ENCODE assay signal across 8 cellular contexts in genomic region chr7:30286749-30287148, GRCh38. TPM values are rescaled to one million over a fixed set of nuclear protein-coding genes. Genes with fewer than 3 reads are reported as not detected.
DNase-seq lines count a peak whose midpoint lies in the region; ATAC-seq and TF ChIP-seq lines count a peak whose summit lies in the region.

No MANE protein-coding gene starts in this region.

- H3K4me1 ChIP-seq in thymus (ENCODE audit: control insufficient read depth, insufficient read depth, low read length) = peaks cover 2% of the 10 kb centered on the region

- peaks cover 8% of the 10 kb centered on the region for H3K9me3 Mint-ChIP-seq in activated CD8-positive, alpha-beta memory T cell treated with anti-CD3 and anti-CD28 coated beads, Interleukin-2, amount 10 ng/mL, durations not matched to agents 7 days and 5 days (ENCODE audit: low read depth)
- H3K9me3 Mint-ChIP-seq in activated T-helper 2 cell treated with anti-CD3 and anti-CD28 coated beads, Interferon-gamma antibody, Interleukin-2, Interleukin-4, amounts not matched to agents 10 μg/mL and 5 μg/mL and 100 μg/mL, durations not matched to agents 14 hours and 24 hours and 36 hours = peaks cover 19% of the 10 kb centered on the region

- peaks cover 34% of the 10 kb centered on the region for H3K36me3 Mint-ChIP-seq in activated CD8-positive, alpha-beta memory T cell treated with anti-CD3 and anti-CD28 coated beads, Interleukin-2, amount 10 ng/mL, durations not matched to agents 7 days and 5 days
- H3K36me3 Mint-ChIP-seq in activated T-helper 2 cell treated with anti-CD3 and anti-CD28 coated beads, Interferon-gamma antibody, Interleukin-2, Interleukin-4, amounts not matched to agents 10 μg/mL and 5 μg/mL and 100 μg/mL, durations not matched to agents 14 hours and 24 hours and 36 hours (ENCODE audit: low read depth) = peaks cover 32% of the 10 kb centered on the region

- H3K27ac Mint-ChIP-seq in activated CD8-positive, alpha-beta memory T cell treated with anti-CD3 and anti-CD28 coated beads, Interleukin-2, amount 10 ng/mL, durations not matched to agents 7 days and 5 days = peak overlapping the region; percentile 96
- peak overlapping the region; percentile 99 for H3K27ac Mint-ChIP-seq in activated T-helper 2 cell treated with anti-CD3 and anti-CD28 coated beads, Interferon-gamma antibody, Interleukin-2, Interleukin-4, amounts not matched to agents 10 μg/mL and 5 μg/mL and 100 μg/mL, durations not matched to agents 14 hours and 24 hours and 36 hours

- no peaks in the 10 kb centered on the region for H3K27me3 Mint-ChIP-seq in activated CD8-positive, alpha-beta memory T cell treated with anti-CD3 and anti-CD28 coated beads, Interleukin-2, amount 10 ng/mL, durations not matched to agents 7 days and 5 days
- no peaks in the 10 kb centered on the region for H3K27me3 Mint-ChIP-seq in activated T-helper 2 cell treated with anti-CD3 and anti-CD28 coated beads, Interferon-gamma antibody, Interleukin-2, Interleukin-4, amounts not matched to agents 10 μg/mL and 5 μg/mL and 100 μg/mL, durations not matched to agents 14 hours and 24 hours and 36 hours (ENCODE audit: low read depth)

- H3K36me3 ChIP-seq in kidney epithelial cell (ENCODE audit: control insufficient read depth, insufficient read depth, low read length) = no peaks in the 10 kb centered on the region
- H3K36me3 ChIP-seq in thymus (ENCODE audit: control insufficient read depth, insufficient read depth) = no peaks in the 10 kb centered on the region

- peaks cover 1% of the 10 kb centered on the region for H3K9me3 ChIP-seq in thymus (ENCODE audit: control insufficient read depth)

- no peak for TF ChIP-seq CTCF in kidney epithelial cell (IDR thresholded peaks at IDR 0.05; ENCODE audit: insufficient read depth, low read length, poor library complexity, severe bottlenecking)

- ATAC-seq in activated CD8-positive, alpha-beta memory T cell treated with anti-CD3 and anti-CD28 coated beads, Interleukin-2, amount 10 ng/mL, durations not matched to agents 7 days and 5 days = no peak
- no peak for ATAC-seq in GM18907 (IDR thresholded peaks at IDR 0.05; ENCODE audit: unreplicated experiment)

- WGBS in thymus = 93% methylated on average over 11 of the region's 11 CpGs

- intact Hi-C loops in activated T-helper 2 cell treated with anti-CD3 and anti-CD28 coated beads, Interferon-gamma antibody, Interleukin-2, Interleukin-4, amounts not matched to agents 10 μg/mL and 5 μg/mL and 100 μg/mL, durations not matched to agents 14 hours and 24 hours and 36 hours (cut with micrococcal nuclease) = loop anchor here (1.0 to 2.0 kb wide), 3 partner anchors 22 to 44 kb away; no protein-coding TSS in a partner anchor

- H3K27ac ChIP-seq in thymus (ENCODE audit: low read depth) = no peak overlapping the region

- peaks cover 55% of the 10 kb centered on the region for H3K4me1 Mint-ChIP-seq in activated CD8-positive, alpha-beta memory T cell treated with anti-CD3 and anti-CD28 coated beads, Interleukin-2, amount 10 ng/mL, durations not matched to agents 7 days and 5 days
- H3K4me1 Mint-ChIP-seq in activated T-helper 2 cell treated with anti-CD3 and anti-CD28 coated beads, Interferon-gamma antibody, Interleukin-2, Interleukin-4, amounts not matched to agents 10 μg/mL and 5 μg/mL and 100 μg/mL, durations not matched to agents 14 hours and 24 hours and 36 hours (ENCODE audit: low read depth) = peaks cover 56% of the 10 kb centered on the region

- H3K4me3 ChIP-seq in kidney epithelial cell (ENCODE audit: low read depth, low read length) = peak overlapping the region; percentile 18
- H3K4me3 ChIP-seq in thymus (ENCODE audit: low read length) = peak overlapping the region; percentile 88

- peak overlapping the region; percentile 93 for H3K4me3 Mint-ChIP-seq in activated CD8-positive, alpha-beta memory T cell treated with anti-CD3 and anti-CD28 coated beads, Interleukin-2, amount 10 ng/mL, durations not matched to agents 7 days and 5 days
- peak overlapping the region; percentile 96 for H3K4me3 Mint-ChIP-seq in activated T-helper 2 cell treated with anti-CD3 and anti-CD28 coated beads, Interferon-gamma antibody, Interleukin-2, Interleukin-4, amounts not matched to agents 10 μg/mL and 5 μg/mL and 100 μg/mL, durations not matched to agents 14 hours and 24 hours and 36 hours (ENCODE audit: low read depth)

- no peaks in the 10 kb centered on the region for H3K27me3 ChIP-seq in kidney epithelial cell (ENCODE audit: control insufficient read depth, insufficient read depth, low read length)
- H3K27me3 ChIP-seq in thymus (ENCODE audit: control insufficient read depth, insufficient read depth) = no peaks in the 10 kb centered on the region

- CTCF ChIA-PET in activated CD8-positive, alpha-beta memory T cell treated with anti-CD3 and anti-CD28 coated beads, Interleukin-2, amount 10 ng/mL, durations not matched to agents 7 days and 5 days (lab: Charles Lee) = interaction anchor here (3.5 kb wide), 1 partner anchor 62 kb away, joined by 18 read pairs; no protein-coding TSS in a partner anchor

- DNase-seq in activated CD8-positive, alpha-beta memory T cell treated with anti-CD3 and anti-CD28 coated beads, Interleukin-2, amount 10 ng/mL, durations not matched to agents 7 days and 5 days = no peak
- no peak for DNase-seq in activated CD8-positive, alpha-beta memory T cell treated with anti-CD3 and anti-CD28 coated beads, Interleukin-2, amount 50 U/mL, for 48 hours
- no peak for DNase-seq in activated T-helper 2 cell treated with anti-CD3 and anti-CD28 coated beads, Interferon-gamma antibody, Interleukin-2, Interleukin-4, amounts not matched to agents 10 μg/mL and 5 μg/mL and 100 μg/mL, durations not matched to agents 14 hours and 24 hours and 36 hours (ENCODE audit: low spot score)
- DNase-seq in kidney epithelial cell (ENCODE audit: low read depth) (no peak), NK-92 (lab: John Stamatoyannopoulos, UW; ENCODE audit: unreplicated experiment) (no peak), mesenteric fat pad (ENCODE audit: low spot score) (no peak)

RNA-seq across cellular contexts. Expression of gene ZNRF2, which starts 2.4 kb away (rescaled TPM):
- 10 to 100 TPM; 14.0 to 21.3 TPM for total RNA-seq in activated CD8-positive, alpha-beta memory T cell treated with anti-CD3 and anti-CD28 coated beads, Interleukin-2, amount 10 ng/mL, durations not matched to agents 7 days and 5 days
- 10.2 and 10.4 TPM in 2 replicates for total RNA-seq in activated T-helper 2 cell treated with anti-CD3 and anti-CD28 coated beads, Interferon-gamma antibody, Interleukin-2, Interleukin-4, amounts not matched to agents 10 μg/mL and 5 μg/mL and 100 μg/mL, durations not matched to agents 14 hours and 24 hours and 36 hours
- total RNA-seq in kidney epithelial cell = 11.0 and 11.2 TPM in 2 replicates
- 10.5 TPM for polyA plus RNA-seq in thymus
- 17.6 TPM for total RNA-seq in mesenteric fat pad
